1 cellular context compared by ENCODE assay signal in the genomic region with DNA sequence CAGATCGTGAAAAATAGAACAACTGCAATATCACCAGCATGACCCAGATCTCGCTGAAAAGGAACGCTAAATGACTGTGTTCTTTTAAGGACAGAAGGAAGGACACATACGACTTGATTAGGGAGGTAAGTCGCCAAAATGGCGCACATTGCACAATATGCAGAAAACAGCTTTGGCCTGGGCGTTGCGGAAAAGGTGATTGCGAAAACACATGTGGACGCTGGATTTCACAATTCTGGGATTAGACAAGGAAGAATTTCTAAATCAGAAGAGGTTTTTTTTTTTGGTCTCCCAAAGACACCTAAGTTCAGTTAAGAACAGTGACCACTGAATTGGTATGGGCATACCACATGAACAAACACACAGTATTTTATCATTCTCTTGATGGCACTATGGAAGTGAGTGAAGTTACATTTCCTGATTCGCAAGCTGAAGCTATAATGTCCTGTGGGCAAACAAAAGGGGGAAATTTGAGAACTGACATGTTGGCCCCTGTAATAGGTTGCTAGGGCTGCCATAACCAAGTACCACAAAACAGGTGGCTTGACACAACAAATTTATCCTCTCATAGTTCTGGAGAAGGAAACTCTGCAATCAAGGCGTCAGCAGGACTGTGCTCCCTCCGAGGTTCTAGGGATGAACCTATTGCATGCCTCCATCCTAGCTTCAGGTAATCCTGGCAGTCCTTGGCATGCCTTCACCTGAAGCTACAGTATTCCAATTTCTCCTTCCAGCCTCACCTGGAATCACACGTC.
A peak's percentile ranks its signal among the peaks of the same experiment; 100 is the strongest.
TF ChIP-seq lines count a peak whose summit lies in the region.

No MANE protein-coding gene starts in this region.

TF ChIP-seq in K562, 482 proteins besides CTCF, POLR2A, EP300 and RAD21 (continues in another document):
- TF ChIP-seq ZNF3 (CRISPR knock-in tag; IDR thresholded peaks at IDR 0.05): no peak
- 0 out of 2 replicates have a peak, but pooled peaks have one; percentile 17 for TF ChIP-seq HLTF (IDR thresholded peaks at IDR 0.05)
- peak; percentile 76 for TF ChIP-seq BRD9 (IDR thresholded peaks at IDR 0.05; ENCODE audit: low read depth, partially characterized antibody)
- TF ChIP-seq CXXC5 (CRISPR knock-in tag; IDR thresholded peaks at IDR 0.05): peak; percentile 65
- TF ChIP-seq, protein P1, sequence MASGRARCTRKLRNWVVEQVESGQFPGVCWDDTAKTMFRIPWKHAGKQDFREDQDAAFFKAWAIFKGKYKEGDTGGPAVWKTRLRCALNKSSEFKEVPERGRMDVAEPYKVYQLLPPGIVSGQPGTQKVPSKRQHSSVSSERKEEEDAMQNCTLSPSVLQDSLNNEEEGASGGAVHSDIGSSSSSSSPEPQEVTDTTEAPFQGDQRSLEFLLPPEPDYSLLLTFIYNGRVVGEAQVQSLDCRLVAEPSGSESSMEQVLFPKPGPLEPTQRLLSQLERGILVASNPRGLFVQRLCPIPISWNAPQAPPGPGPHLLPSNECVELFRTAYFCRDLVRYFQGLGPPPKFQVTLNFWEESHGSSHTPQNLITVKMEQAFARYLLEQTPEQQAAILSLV (tag; IDR thresholded peaks at IDR 0.05): peak; percentile 96
- TF ChIP-seq POLR2H (tag; IDR thresholded peaks at IDR 0.05; ENCODE audit: low read depth): no peak
- 0 out of 2 replicates have a peak, but pooled peaks have one; percentile 47 for TF ChIP-seq SMARCC2 (IDR thresholded peaks at IDR 0.05; ENCODE audit: low read depth)
- TF ChIP-seq FUS (optimal IDR thresholded peaks at IDR 0.05; ENCODE audit: low read depth, low read length): no peak
- TF ChIP-seq NFRKB (IDR thresholded peaks at IDR 0.05; ENCODE audit: low read depth): peak; percentile 88
- TF ChIP-seq ETV5 (CRISPR knock-in tag; IDR thresholded peaks at IDR 0.05; ENCODE audit: low read depth): no peak
- TF ChIP-seq MEF2A (IDR thresholded peaks at IDR 0.05; ENCODE audit: control insufficient read depth, low read depth, low read length): no peak
- TF ChIP-seq CEBPG (CRISPR knock-in tag; IDR thresholded peaks at IDR 0.05): peak; percentile 97
- TF ChIP-seq CEBPG (tag; conservative IDR thresholded peaks at IDR 0.05 in 1 of 2, IDR thresholded peaks at IDR 0.05 in 1 of 2): peak; percentile 99 to 100
- TF ChIP-seq ZC3H8 (IDR thresholded peaks at IDR 0.05): 0 out of 2 replicates have a peak, but pooled peaks have one; percentile 67
- TF ChIP-seq, protein P2, sequence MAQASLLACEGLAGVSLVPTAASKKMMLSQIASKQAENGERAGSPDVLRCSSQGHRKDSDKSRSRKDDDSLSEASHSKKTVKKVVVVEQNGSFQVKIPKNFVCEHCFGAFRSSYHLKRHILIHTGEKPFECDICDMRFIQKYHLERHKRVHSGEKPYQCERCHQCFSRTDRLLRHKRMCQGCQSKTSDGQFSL (CRISPR knock-in tag; IDR thresholded peaks at IDR 0.05): no peak
- TF ChIP-seq, protein P2 (tag; IDR thresholded peaks at IDR 0.05): 0 out of 4 replicates have a peak, but pooled peaks of 1 of the 2 experiments have one; percentile 18
- peak; percentile 67; the same call in 1 of the 2 replicates for TF ChIP-seq DPF2 (IDR thresholded peaks at IDR 0.05)
- no peak for TF ChIP-seq NCOA6 (IDR thresholded peaks at IDR 0.05)
- TF ChIP-seq, protein P3, sequence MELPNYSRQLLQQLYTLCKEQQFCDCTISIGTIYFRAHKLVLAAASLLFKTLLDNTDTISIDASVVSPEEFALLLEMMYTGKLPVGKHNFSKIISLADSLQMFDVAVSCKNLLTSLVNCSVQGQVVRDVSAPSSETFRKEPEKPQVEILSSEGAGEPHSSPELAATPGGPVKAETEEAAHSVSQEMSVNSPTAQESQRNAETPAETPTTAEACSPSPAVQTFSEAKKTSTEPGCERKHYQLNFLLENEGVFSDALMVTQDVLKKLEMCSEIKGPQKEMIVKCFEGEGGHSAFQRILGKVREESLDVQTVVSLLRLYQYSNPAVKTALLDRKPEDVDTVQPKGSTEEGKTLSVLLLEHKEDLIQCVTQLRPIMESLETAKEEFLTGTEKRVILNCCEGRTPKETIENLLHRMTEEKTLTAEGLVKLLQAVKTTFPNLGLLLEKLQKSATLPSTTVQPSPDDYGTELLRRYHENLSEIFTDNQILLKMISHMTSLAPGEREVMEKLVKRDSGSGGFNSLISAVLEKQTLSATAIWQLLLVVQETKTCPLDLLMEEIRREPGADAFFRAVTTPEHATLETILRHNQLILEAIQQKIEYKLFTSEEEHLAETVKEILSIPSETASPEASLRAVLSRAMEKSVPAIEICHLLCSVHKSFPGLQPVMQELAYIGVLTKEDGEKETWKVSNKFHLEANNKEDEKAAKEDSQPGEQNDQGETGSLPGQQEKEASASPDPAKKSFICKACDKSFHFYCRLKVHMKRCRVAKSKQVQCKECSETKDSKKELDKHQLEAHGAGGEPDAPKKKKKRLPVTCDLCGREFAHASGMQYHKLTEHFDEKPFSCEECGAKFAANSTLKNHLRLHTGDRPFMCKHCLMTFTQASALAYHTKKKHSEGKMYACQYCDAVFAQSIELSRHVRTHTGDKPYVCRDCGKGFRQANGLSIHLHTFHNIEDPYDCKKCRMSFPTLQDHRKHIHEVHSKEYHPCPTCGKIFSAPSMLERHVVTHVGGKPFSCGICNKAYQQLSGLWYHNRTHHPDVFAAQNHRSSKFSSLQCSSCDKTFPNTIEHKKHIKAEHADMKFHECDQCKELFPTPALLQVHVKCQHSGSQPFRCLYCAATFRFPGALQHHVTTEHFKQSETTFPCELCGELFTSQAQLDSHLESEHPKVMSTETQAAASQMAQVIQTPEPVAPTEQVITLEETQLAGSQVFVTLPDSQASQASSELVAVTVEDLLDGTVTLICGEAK (IDR thresholded peaks at IDR 0.05): peak; percentile 65; the same call in 1 of the 2 replicates
- TF ChIP-seq, protein P3 (CRISPR knock-in tag; IDR thresholded peaks at IDR 0.05): no peak
- no peak for TF ChIP-seq NFIX (CRISPR knock-in tag; IDR thresholded peaks at IDR 0.05; ENCODE audit: low read depth)
- 0 out of 2 replicates have a peak, but pooled peaks have one; percentile 33 for TF ChIP-seq ESRRA (IDR thresholded peaks at IDR 0.05; ENCODE audit: borderline replicate concordance, low read depth)
- no peak for TF ChIP-seq MTA3 (IDR thresholded peaks at IDR 0.05; ENCODE audit: borderline replicate concordance)
- 0 out of 2 replicates have a peak, but pooled peaks have one; percentile 38 for TF ChIP-seq LEF1 (IDR thresholded peaks at IDR 0.05)
- TF ChIP-seq, protein P4, sequence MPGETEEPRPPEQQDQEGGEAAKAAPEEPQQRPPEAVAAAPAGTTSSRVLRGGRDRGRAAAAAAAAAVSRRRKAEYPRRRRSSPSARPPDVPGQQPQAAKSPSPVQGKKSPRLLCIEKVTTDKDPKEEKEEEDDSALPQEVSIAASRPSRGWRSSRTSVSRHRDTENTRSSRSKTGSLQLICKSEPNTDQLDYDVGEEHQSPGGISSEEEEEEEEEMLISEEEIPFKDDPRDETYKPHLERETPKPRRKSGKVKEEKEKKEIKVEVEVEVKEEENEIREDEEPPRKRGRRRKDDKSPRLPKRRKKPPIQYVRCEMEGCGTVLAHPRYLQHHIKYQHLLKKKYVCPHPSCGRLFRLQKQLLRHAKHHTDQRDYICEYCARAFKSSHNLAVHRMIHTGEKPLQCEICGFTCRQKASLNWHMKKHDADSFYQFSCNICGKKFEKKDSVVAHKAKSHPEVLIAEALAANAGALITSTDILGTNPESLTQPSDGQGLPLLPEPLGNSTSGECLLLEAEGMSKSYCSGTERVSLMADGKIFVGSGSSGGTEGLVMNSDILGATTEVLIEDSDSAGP (CRISPR knock-in tag; IDR thresholded peaks at IDR 0.05): 0 out of 2 replicates have a peak, but pooled peaks have one; percentile 35
- 0 out of 2 replicates have a peak, but pooled peaks have one; percentile 36 for TF ChIP-seq SMAD4 (CRISPR knock-in tag; conservative IDR thresholded peaks at IDR 0.05)
- TF ChIP-seq, protein P5, sequence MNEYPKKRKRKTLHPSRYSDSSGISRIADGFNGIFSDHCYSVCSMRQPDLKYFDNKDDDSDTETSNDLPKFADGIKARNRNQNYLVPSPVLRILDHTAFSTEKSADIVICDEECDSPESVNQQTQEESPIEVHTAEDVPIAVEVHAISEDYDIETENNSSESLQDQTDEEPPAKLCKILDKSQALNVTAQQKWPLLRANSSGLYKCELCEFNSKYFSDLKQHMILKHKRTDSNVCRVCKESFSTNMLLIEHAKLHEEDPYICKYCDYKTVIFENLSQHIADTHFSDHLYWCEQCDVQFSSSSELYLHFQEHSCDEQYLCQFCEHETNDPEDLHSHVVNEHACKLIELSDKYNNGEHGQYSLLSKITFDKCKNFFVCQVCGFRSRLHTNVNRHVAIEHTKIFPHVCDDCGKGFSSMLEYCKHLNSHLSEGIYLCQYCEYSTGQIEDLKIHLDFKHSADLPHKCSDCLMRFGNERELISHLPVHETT (CRISPR knock-in tag; conservative IDR thresholded peaks at IDR 0.05 in 1 of 2, IDR thresholded peaks at IDR 0.05 in 1 of 2): 0 out of 4 replicates have a peak, but pooled peaks of 1 of the 2 experiments have one; percentile 51
- peak; percentile 53 for TF ChIP-seq TEAD4 (IDR thresholded peaks at IDR 0.05; ENCODE audit: low read length)
- no peak for TF ChIP-seq TEAD4 (CRISPR knock-in tag; IDR thresholded peaks at IDR 0.05; ENCODE audit: borderline replicate concordance)
- TF ChIP-seq KAT8 (IDR thresholded peaks at IDR 0.05; ENCODE audit: low read depth): peak; percentile 70; the same call in 1 of the 2 replicates
- TF ChIP-seq, protein P6, sequence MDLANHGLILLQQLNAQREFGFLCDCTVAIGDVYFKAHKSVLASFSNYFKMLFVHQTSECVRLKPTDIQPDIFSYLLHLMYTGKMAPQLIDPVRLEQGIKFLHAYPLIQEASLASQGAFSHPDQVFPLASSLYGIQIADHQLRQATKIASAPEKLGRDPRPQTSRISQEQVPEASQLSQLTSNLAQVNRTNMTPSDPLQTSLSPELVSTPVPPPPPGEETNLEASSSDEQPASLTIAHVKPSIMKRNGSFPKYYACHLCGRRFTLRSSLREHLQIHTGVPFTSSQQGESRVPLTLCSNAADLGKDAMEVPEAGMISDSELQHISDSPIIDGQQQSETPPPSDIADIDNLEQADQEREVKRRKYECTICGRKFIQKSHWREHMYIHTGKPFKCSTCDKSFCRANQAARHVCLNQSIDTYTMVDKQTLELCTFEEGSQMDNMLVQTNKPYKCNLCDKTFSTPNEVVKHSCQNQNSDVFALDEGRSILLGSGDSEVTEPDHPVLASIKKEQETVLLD (IDR thresholded peaks at IDR 0.05): 0 out of 2 replicates have a peak, but pooled peaks have one; percentile 6
- no peak for TF ChIP-seq ZNF143 (CRISPR knock-in tag; IDR thresholded peaks at IDR 0.05)
- TF ChIP-seq MAFG (tag; conservative IDR thresholded peaks at IDR 0.05): peak; percentile 46; the same call in 1 of the 2 replicates
- no peak for TF ChIP-seq ATF1 (CRISPR knock-in tag; IDR thresholded peaks at IDR 0.05)
- TF ChIP-seq ATF1 (tag; IDR thresholded peaks at IDR 0.05): 0 out of 2 replicates have a peak, but pooled peaks have one; percentile 2
- TF ChIP-seq HNRNPUL1 (IDR thresholded peaks at IDR 0.05; ENCODE audit: low read length): no peak
- TF ChIP-seq, protein P7, sequence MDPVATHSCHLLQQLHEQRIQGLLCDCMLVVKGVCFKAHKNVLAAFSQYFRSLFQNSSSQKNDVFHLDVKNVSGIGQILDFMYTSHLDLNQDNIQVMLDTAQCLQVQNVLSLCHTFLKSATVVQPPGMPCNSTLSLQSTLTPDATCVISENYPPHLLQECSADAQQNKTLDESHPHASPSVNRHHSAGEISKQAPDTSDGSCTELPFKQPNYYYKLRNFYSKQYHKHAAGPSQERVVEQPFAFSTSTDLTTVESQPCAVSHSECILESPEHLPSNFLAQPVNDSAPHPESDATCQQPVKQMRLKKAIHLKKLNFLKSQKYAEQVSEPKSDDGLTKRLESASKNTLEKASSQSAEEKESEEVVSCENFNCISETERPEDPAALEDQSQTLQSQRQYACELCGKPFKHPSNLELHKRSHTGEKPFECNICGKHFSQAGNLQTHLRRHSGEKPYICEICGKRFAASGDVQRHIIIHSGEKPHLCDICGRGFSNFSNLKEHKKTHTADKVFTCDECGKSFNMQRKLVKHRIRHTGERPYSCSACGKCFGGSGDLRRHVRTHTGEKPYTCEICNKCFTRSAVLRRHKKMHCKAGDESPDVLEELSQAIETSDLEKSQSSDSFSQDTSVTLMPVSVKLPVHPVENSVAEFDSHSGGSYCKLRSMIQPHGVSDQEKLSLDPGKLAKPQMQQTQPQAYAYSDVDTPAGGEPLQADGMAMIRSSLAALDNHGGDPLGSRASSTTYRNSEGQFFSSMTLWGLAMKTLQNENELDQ (CRISPR knock-in tag; IDR thresholded peaks at IDR 0.05; ENCODE audit: borderline replicate concordance): no peak
- TF ChIP-seq CSDE1 (IDR thresholded peaks at IDR 0.05): 0 out of 4 replicates have a peak, but pooled peaks of 1 of the 2 experiments have one; percentile 18
- peak; percentile 51; the same call in 1 of the 2 replicates for TF ChIP-seq ZNF263 (CRISPR knock-in tag; IDR thresholded peaks at IDR 0.05; ENCODE audit: borderline replicate concordance)
- TF ChIP-seq FOXK2 (conservative IDR thresholded peaks at IDR 0.05 in 1 of 2, IDR thresholded peaks at IDR 0.05 in 1 of 2; ENCODE audit: low read depth in 2 of 2): peak in 1 of 2 experiments; percentile 71; a peak in 2 of 4 replicates
- no peak for TF ChIP-seq FOXM1 (IDR thresholded peaks at IDR 0.05; ENCODE audit: low read depth)
- TF ChIP-seq FOXM1 (CRISPR knock-in tag; IDR thresholded peaks at IDR 0.05; ENCODE audit: low read depth): no peak
- TF ChIP-seq MECOM (CRISPR knock-in tag; IDR thresholded peaks at IDR 0.05): no peak
- TF ChIP-seq ETV1 (tag; conservative IDR thresholded peaks at IDR 0.05; ENCODE audit: low read depth): no peak
- no peak for TF ChIP-seq NFYB (IDR thresholded peaks at IDR 0.05; ENCODE audit: extremely low read depth, insufficient read length)
